15 cellular contexts compared by ENCODE assay signal in the genomic region with DNA sequence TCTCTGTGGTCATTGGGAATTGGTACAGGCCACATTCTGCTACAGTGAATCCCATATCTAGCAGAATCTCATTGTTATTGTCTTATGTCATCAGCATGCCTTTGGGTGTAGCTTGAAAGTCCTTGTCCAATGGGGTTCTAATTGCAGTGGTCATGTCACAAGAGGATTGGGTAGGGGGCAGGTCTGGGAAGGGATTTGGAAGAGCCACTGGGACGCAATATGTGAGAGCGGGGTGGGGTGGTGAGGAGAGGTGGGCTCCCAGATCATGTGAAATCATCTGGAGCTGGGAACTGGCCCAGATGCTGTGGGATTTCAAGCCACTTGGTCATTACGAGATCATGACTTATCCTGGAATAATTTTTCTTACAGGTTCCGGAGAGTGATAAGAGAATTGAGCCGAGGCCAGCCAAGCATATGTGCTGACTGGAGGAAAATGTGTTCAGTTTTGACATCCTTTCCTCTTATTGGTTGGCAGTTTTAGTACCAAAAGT.
DNase-seq lines count a peak whose midpoint lies in the region; TF ChIP-seq lines count a peak whose summit lies in the region.
"Had no signal": no experiment of that assay in that cellular context is flagged by ENCODE, and none has a peak within 500 bp of the region (broad histone marks: within the 10 kb centered on the region; RNA-seq: fewer than 3 reads in every experiment).

No MANE protein-coding gene starts in this region.

- H3K9ac ChIP-seq in Loucy (ENCODE audit: low read depth, low read length, poor library complexity, severe bottlenecking) = peak overlapping the region; percentile 34

- peak overlapping the region; percentile 24; the same call in 1 of the 2 replicates for H2AFZ ChIP-seq in Loucy (ENCODE audit: low read length)

- no peaks in the 10 kb centered on the region for H4K20me1 ChIP-seq in Loucy (ENCODE audit: insufficient read depth, low read length, poor library complexity, severe bottlenecking)

- TF ChIP-seq CTCF in Loucy (conservative IDR thresholded peaks at IDR 0.05; ENCODE audit: low read length) (no peak), RWPE1 (conservative IDR thresholded peaks at IDR 0.05; ENCODE audit: low read depth) (no peak)

- peak overlapping the region; percentile 55 for H3K4me2 ChIP-seq in Loucy (ENCODE audit: low read depth, low read length, poor library complexity, severe bottlenecking)

- peak; percentile 83 for DNase-seq in EH (ENCODE audit: low read depth)
- peak; percentile 63 for DNase-seq in cerebellar cortex (ENCODE audit: low spot score)
- DNase-seq in non-pigmented ciliary epithelial cell (ENCODE audit: low read depth) = peak; percentile 90
- DNase-seq in stimulated activated CD8-positive, alpha-beta memory T cell treated with anti-CD3 and anti-CD28 coated beads, Interleukin-4, amount 100 ng/mL, for 48 hours = no peak
- no peak for DNase-seq in activated CD4-positive, alpha-beta T cell treated with anti-CD3 and anti-CD28 coated beads for 1 hour
- no peak for DNase-seq in SIG-M5 treated with dmso at 0.1 percent for 504 hours (lab: John Stamatoyannopoulos, UW; ENCODE audit: unreplicated experiment)
- DNase-seq in RWPE1 (ENCODE audit: low spot score) = no peak
- DNase-seq: GF-D8; Karpas-422; NCI-H2029 treated with DMSO at 0.1 percent for 48 hours; NK-92 treated with Interleukin-12 subunit alpha and Interleukin-12 subunit beta, amount 100 ng/mL, for 24 hours; stimulated activated CD4-positive, alpha-beta T cell treated with anti-CD3 and anti-CD28 coated beads, Interleukin-4, amount 100 ng/mL, for 24 hours; stimulated activated naive CD4-positive, alpha-beta T cell treated with Interleukin-2 at 50 U/mL for 16 hours had no signal

- CTCF ChIA-PET in RWPE1 (lab: Yijun Ruan, JAX) = no interaction called here

- POLR2A ChIA-PET in RWPE1 (lab: Yijun Ruan, JAX; ENCODE audit: low non-redundant PET) = interaction anchor here (0.5 kb wide), 1 partner anchor 136 kb away, joined by 4 read pairs; no protein-coding TSS in a partner anchor

- H3K4me3 ChIP-seq in Loucy (ENCODE audit: low read length, poor library complexity, severe bottlenecking) = peak overlapping the region; percentile 4

- H3K9me2 ChIP-seq in Loucy (replicated peaks; ENCODE audit: low read depth, low read length) = no peaks in the 10 kb centered on the region

- peaks cover 46% of the 10 kb centered on the region for H3K4me1 ChIP-seq in Loucy (ENCODE audit: insufficient read depth, low read length, poor library complexity, severe bottlenecking)

- no peaks in the 10 kb centered on the region for H3K9me3 ChIP-seq in Loucy (ENCODE audit: insufficient read depth, low read depth, low read length)

- no peaks in the 10 kb centered on the region for H3K36me3 ChIP-seq in Loucy (ENCODE audit: insufficient read depth, low read length)

- no peaks in the 10 kb centered on the region for H3K27me3 ChIP-seq in Loucy (ENCODE audit: insufficient read depth, low read length, poor library complexity, severe bottlenecking)

- no peak overlapping the region for H3K27ac ChIP-seq in RWPE1
- H3K27ac ChIP-seq: C4-2B had no signal

- peaks cover 45% of the 10 kb centered on the region; the same call in 1 of the 2 replicates for H3K79me2 ChIP-seq in Loucy (ENCODE audit: insufficient read depth, low read length)

- H3F3A ChIP-seq in Loucy (ENCODE audit: low read depth) = no peaks in the 10 kb centered on the region

Comparison
In these comparisons a context has a peak if more than half of its experiments do, and no peak if none do; other contexts are left out.
1. DNase-seq: peak in EH (single experiment), cerebellar cortex (single experiment) and non-pigmented ciliary epithelial cell (single experiment); none in stimulated activated CD8-positive, alpha-beta memory T cell treated with anti-CD3 and anti-CD28 coated beads, Interleukin-4, amount 100 ng/mL, for 48 hours (single experiment), activated CD4-positive, alpha-beta T cell treated with anti-CD3 and anti-CD28 coated beads for 1 hour (single experiment), SIG-M5 treated with dmso at 0.1 percent for 504 hours (single experiment) and RWPE1 (single experiment).